In genomic region chr15:77064539-77065308, GRCh38 we compare ENCODE assay signal across 13 cellular contexts. TPM values are rescaled to one million over a fixed set of nuclear protein-coding genes. Genes with fewer than 3 reads are reported as not detected.
DNase-seq lines count a peak whose midpoint lies in the region; ATAC-seq, FAIRE-seq and TF ChIP-seq lines count a peak whose summit lies in the region.
"Had no signal": no experiment of that assay in that cellular context is flagged by ENCODE, and none has a peak within 500 bp of the region (broad histone marks: within the 10 kb centered on the region; RNA-seq: fewer than 3 reads in every experiment).

No MANE protein-coding gene starts in this region.

- CTCF ChIA-PET in activated CD8-positive, alpha-beta T cell treated with anti-CD3 and anti-CD28 coated beads for 36 hours (lab: Charles Lee): interaction anchor here (1.3 kb wide), 1 partner anchor 91 kb away, joined by 5 read pairs; no protein-coding TSS in a partner anchor
- CTCF ChIA-PET in activated CD8-positive, alpha-beta T cell treated with anti-CD3 and anti-CD28 coated beads, Interleukin-2, amount 10 ng/mL, durations not matched to agents 7 days and 5 days (lab: Charles Lee): interaction anchor here (1.0 to 1.6 kb wide), 2 partner anchors 40 to 161 kb away, joined by 3 to 4 read pairs; no protein-coding TSS in a partner anchor
- CTCF ChIA-PET in HepG2 (lab: Yijun Ruan, JAX; ENCODE audit: low intra/inter-chr PET ratio, low total read pairs): no interaction called here
- CTCF ChIA-PET in CD4-positive, alpha-beta T cell (lab: Charles Lee): no interaction called here

- no peaks in the 10 kb centered on the region for H3K9me3 ChIP-seq in HepG2 (ENCODE audit: low read length)
- H3K9me3 ChIP-seq in transverse colon: no peaks in the 10 kb centered on the region
- H3K9me3 ChIP-seq in CD4-positive, alpha-beta T cell (ENCODE audit: control insufficient read depth, low read length): no peaks in the 10 kb centered on the region
- H3K9me3 ChIP-seq: spleen had no signal

- WGBS in HepG2 (ENCODE audit: low lambda C conversion rate): 88% methylated on average over 6 of the region's 6 CpGs
- WGBS in transverse colon (ENCODE audit: low coverage in 1 of 2), 2 donors: 67 to 69% methylated on average over 6 of the region's 6 CpGs

- H3K4me3 Mint-ChIP-seq in activated CD8-positive, alpha-beta T cell treated with anti-CD3 and anti-CD28 coated beads for 36 hours: no peak overlapping the region
- no peak overlapping the region for H3K4me3 Mint-ChIP-seq in activated CD8-positive, alpha-beta T cell treated with anti-CD3 and anti-CD28 coated beads, Interleukin-2, amount 10 ng/mL, durations not matched to agents 7 days and 5 days
- H3K4me3 Mint-ChIP-seq in CD4-positive, alpha-beta T cell: no peak overlapping the region

- FAIRE-seq in HepG2 (lab: Jason Lieb, UNC): no peak

- peaks cover 11% of the 10 kb centered on the region for H4K20me1 ChIP-seq in HepG2 (ENCODE audit: insufficient read depth, low read length)

- POLR2A ChIA-PET in activated CD8-positive, alpha-beta T cell treated with anti-CD3 and anti-CD28 coated beads for 36 hours (lab: Charles Lee): no interaction called here
- POLR2A ChIA-PET in activated CD8-positive, alpha-beta T cell treated with anti-CD3 and anti-CD28 coated beads, Interleukin-2, amount 10 ng/mL, durations not matched to agents 7 days and 5 days (lab: Charles Lee): no interaction called here
- POLR2A ChIA-PET in HepG2 (lab: Yijun Ruan, JAX): no interaction called here
- POLR2A ChIA-PET in CD4-positive, alpha-beta T cell (lab: Charles Lee): no interaction called here

- peak; percentile 53 for ATAC-seq in activated CD8-positive, alpha-beta T cell treated with anti-CD3 and anti-CD28 coated beads for 36 hours
- no peak for ATAC-seq in activated CD8-positive, alpha-beta T cell treated with anti-CD3 and anti-CD28 coated beads, Interleukin-2, amount 10 ng/mL, durations not matched to agents 7 days and 5 days
- no peak; the same call in 2 of the 3 replicates for ATAC-seq in HepG2
- no peak for ATAC-seq in CD4-positive, alpha-beta T cell (ENCODE audit: poor library complexity)

- no peaks in the 10 kb centered on the region for H3K9me3 Mint-ChIP-seq in activated CD8-positive, alpha-beta T cell treated with anti-CD3 and anti-CD28 coated beads for 36 hours
- H3K9me3 Mint-ChIP-seq in activated CD8-positive, alpha-beta T cell treated with anti-CD3 and anti-CD28 coated beads, Interleukin-2, amount 10 ng/mL, durations not matched to agents 7 days and 5 days (ENCODE audit: insufficient read depth): no peaks in the 10 kb centered on the region
- no peaks in the 10 kb centered on the region for H3K9me3 Mint-ChIP-seq in CD4-positive, alpha-beta T cell

- H3K9ac ChIP-seq in HepG2 (ENCODE audit: insufficient read depth, low read depth, low read length): no peak overlapping the region

- H3K27ac ChIP-seq in HepG2 (ENCODE audit: extremely low read length, insufficient read depth, low read length) (no peak overlapping the region), transverse colon (peak overlapping the region; percentile 51 to 99 (median 78))
- no peak overlapping the region for H3K27ac ChIP-seq in CD4-positive, alpha-beta T cell (ENCODE audit: low read depth, low read length)
- H3K27ac ChIP-seq: VCaP had no signal

- DNase-seq in activated CD8-positive, alpha-beta T cell treated with anti-CD3 and anti-CD28 coated beads for 36 hours: no peak
- DNase-seq in activated CD8-positive, alpha-beta T cell treated with anti-CD3 and anti-CD28 coated beads, Interleukin-2, amount 10 ng/mL, durations not matched to agents 7 days and 5 days: no peak
- peak; percentile 51 for DNase-seq in astrocyte of the spinal cord (ENCODE audit: low read depth, low spot score)
- no peak for DNase-seq in HepG2 (ENCODE audit: low spot score)
- DNase-seq in transverse colon: no peak
- DNase-seq in mucosa of gallbladder (ENCODE audit: low spot score): no peak
- no peak for DNase-seq in DMS153 (lab: John Stamatoyannopoulos, UW)
- no peak for DNase-seq in CD4-positive, alpha-beta T cell
- DNase-seq: anterior cingulate cortex, NCI-H524 treated with DMSO at 0.1 percent for 48 hours, spleen, substantia nigra had no signal

- H3K79me2 ChIP-seq in HepG2 (ENCODE audit: insufficient read depth, low read length): peaks cover 47% of the 10 kb centered on the region

- TF ChIP-seq POLR2A in HepG2 (IDR thresholded peaks at IDR 0.05; ENCODE audit: insufficient read depth in 1 of 2, low read depth in 2 of 2, low read length in 2 of 2) (no peak), transverse colon (IDR thresholded peaks at IDR 0.05) (no peak)

- no peak overlapping the region for H3K4me2 ChIP-seq in HepG2 (ENCODE audit: low read depth, low read length)

- no peak overlapping the region for H2AFZ ChIP-seq in HepG2 (ENCODE audit: low read length)

- H3K27me3 ChIP-seq in HepG2 (ENCODE audit: control insufficient read depth in 1 of 2, insufficient read depth in 2 of 2, low read length in 2 of 2) (no peaks in the 10 kb centered on the region), transverse colon (no peaks in the 10 kb centered on the region)
- no peaks in the 10 kb centered on the region for H3K27me3 ChIP-seq in CD4-positive, alpha-beta T cell (ENCODE audit: control insufficient read depth, insufficient read depth, low read length)
- H3K27me3 ChIP-seq: spleen had no signal

- H3K36me3 ChIP-seq in HepG2 (replicated peaks in 1 of 2; ENCODE audit: control insufficient read depth in 1 of 2, insufficient read depth in 2 of 2, low read length in 2 of 2) (no peaks in the 10 kb centered on the region; a peak in 1 of 5 replicates), transverse colon (no peaks in the 10 kb centered on the region)
- H3K36me3 ChIP-seq: spleen had no signal

- no peaks in the 10 kb centered on the region for H3K27me3 Mint-ChIP-seq in activated CD8-positive, alpha-beta T cell treated with anti-CD3 and anti-CD28 coated beads for 36 hours
- H3K27me3 Mint-ChIP-seq in activated CD8-positive, alpha-beta T cell treated with anti-CD3 and anti-CD28 coated beads, Interleukin-2, amount 10 ng/mL, durations not matched to agents 7 days and 5 days (ENCODE audit: low read depth): peaks cover 3% of the 10 kb centered on the region
- H3K27me3 Mint-ChIP-seq in CD4-positive, alpha-beta T cell: no peaks in the 10 kb centered on the region

- no peak overlapping the region for H3K4me3 ChIP-seq in astrocyte of the spinal cord (ENCODE audit: low read depth, low read length)
- no peak overlapping the region for H3K4me3 ChIP-seq in HepG2 (replicated peaks in 1 of 3; ENCODE audit: insufficient read depth in 1 of 3, low read depth in 2 of 3, low read length in 3 of 3)
- H3K4me3 ChIP-seq in transverse colon: no peak overlapping the region
- H3K4me3 ChIP-seq: spleen had no signal

- peaks cover 53% of the 10 kb centered on the region for H3K4me1 Mint-ChIP-seq in activated CD8-positive, alpha-beta T cell treated with anti-CD3 and anti-CD28 coated beads for 36 hours (ENCODE audit: low read depth)
- H3K4me1 Mint-ChIP-seq in activated CD8-positive, alpha-beta T cell treated with anti-CD3 and anti-CD28 coated beads, Interleukin-2, amount 10 ng/mL, durations not matched to agents 7 days and 5 days (ENCODE audit: low read depth): peaks cover 14% of the 10 kb centered on the region
- peaks cover 30% of the 10 kb centered on the region for H3K4me1 Mint-ChIP-seq in CD4-positive, alpha-beta T cell (ENCODE audit: low read depth)

- TF ChIP-seq RAD21 in HepG2 (CRISPR knock-in tag; IDR thresholded peaks at IDR 0.05): no peak

- in situ Hi-C loops in astrocyte of the spinal cord (cut with HindIII; ENCODE audit: low sequenced_read_pairs): no loop called here
- in situ Hi-C loops in HepG2 (cut with HindIII; ENCODE audit: extremely low pct_ligation_motif_present, low pct_unique_long_range_greater_than_20kb): no loop called here
- in situ Hi-C loops in transverse colon (cut with MboI; ENCODE audit: low pct_ligation_motif_present in 1 of 4, low pct_unique_long_range_greater_than_20kb in 1 of 4, low sequenced_read_pairs in 3 of 4): no loop called here

- TF ChIP-seq CTCF in activated CD8-positive, alpha-beta T cell treated with anti-CD3 and anti-CD28 coated beads for 36 hours (IDR thresholded peaks at IDR 0.05): no peak
- TF ChIP-seq CTCF in astrocyte of the spinal cord (IDR thresholded peaks at IDR 0.05; ENCODE audit: low read depth, low read length) (no peak), HepG2 (CRISPR knock-in tag; IDR thresholded peaks at IDR 0.05) (no peak), transverse colon (IDR thresholded peaks at IDR 0.05) (no peak)
- no peak for TF ChIP-seq CTCF in CD4-positive, alpha-beta T cell (IDR thresholded peaks at IDR 0.05)

- peak overlapping the region; percentile 43 for H3K27ac Mint-ChIP-seq in activated CD8-positive, alpha-beta T cell treated with anti-CD3 and anti-CD28 coated beads for 36 hours
- H3K27ac Mint-ChIP-seq in activated CD8-positive, alpha-beta T cell treated with anti-CD3 and anti-CD28 coated beads, Interleukin-2, amount 10 ng/mL, durations not matched to agents 7 days and 5 days: no peak overlapping the region
- H3K27ac Mint-ChIP-seq in CD4-positive, alpha-beta T cell: no peak overlapping the region

- TF ChIP-seq EP300 in HepG2 (IDR thresholded peaks at IDR 0.05; ENCODE audit: low read depth in 2 of 2, low read length in 2 of 2) (no peak), HepG2 (CRISPR knock-in tag; IDR thresholded peaks at IDR 0.05; ENCODE audit: borderline replicate concordance) (no peak), transverse colon (IDR thresholded peaks at IDR 0.05; ENCODE audit: low read depth) (no peak)

- intact Hi-C loops in activated CD8-positive, alpha-beta T cell treated with anti-CD3 and anti-CD28 coated beads for 36 hours (cut with micrococcal nuclease): no loop called here
- intact Hi-C loops in HepG2 (cut with micrococcal nuclease; ENCODE audit: unreplicated experiment): no loop called here
- intact Hi-C loops in transverse colon (cut with DNase I; ENCODE audit: low total_unique reads): no loop called here
- intact Hi-C loops in CD4-positive, alpha-beta T cell (cut with DNase I, micrococcal nuclease): no loop called here

- H3K4me1 ChIP-seq in HepG2 (ENCODE audit: insufficient read depth, low read length) (peaks cover 53% of the 10 kb centered on the region), transverse colon (peaks cover 30 to 97% (median 77%) of the 10 kb centered on the region in 4 donors)

- H3K36me3 Mint-ChIP-seq in activated CD8-positive, alpha-beta T cell treated with anti-CD3 and anti-CD28 coated beads for 36 hours (ENCODE audit: low read depth): peaks cover 6% of the 10 kb centered on the region
- H3K36me3 Mint-ChIP-seq in activated CD8-positive, alpha-beta T cell treated with anti-CD3 and anti-CD28 coated beads, Interleukin-2, amount 10 ng/mL, durations not matched to agents 7 days and 5 days (ENCODE audit: low read depth): peaks cover 6% of the 10 kb centered on the region
- H3K36me3 Mint-ChIP-seq in CD4-positive, alpha-beta T cell (ENCODE audit: low read depth): peaks cover 1% of the 10 kb centered on the region

- BruUV-seq in HepG2 (replicated peaks; lab: Mats Ljungman, UMichigan): no TSS peak

RNA-seq across cellular contexts. Expression of gene TSPAN3, which starts 6.2 kb away (rescaled TPM):
- total RNA-seq in activated CD8-positive, alpha-beta T cell treated with anti-CD3 and anti-CD28 coated beads for 36 hours: 10 to 100 TPM; 25.6 to 27.0 TPM
- 10 to 100 TPM; 17.4 to 18.4 TPM for total RNA-seq in activated CD8-positive, alpha-beta T cell treated with anti-CD3 and anti-CD28 coated beads, Interleukin-2, amount 10 ng/mL, durations not matched to agents 7 days and 5 days
- 102 and 170 TPM in 2 replicates for total RNA-seq in HepG2 (2016; rRNA removed; fragmentation: Illumina TruSeq; extraction: Trizol)
- 51.2 and 62.4 TPM in 2 replicates for total RNA-seq in HepG2 (2016; cell fraction: cytosol; rRNA removed; fragmentation: Illumina TruSeq; extraction: Trizol; ENCODE audit: low read depth)
- total RNA-seq in HepG2 (2016; cell fraction: insoluble cytoplasmic fraction; rRNA removed; fragmentation: Illumina TruSeq; extraction: Trizol): 108 and 171 TPM in 2 replicates
- 109 and 138 TPM in 2 replicates for total RNA-seq in HepG2 (2016; cell fraction: membrane; rRNA removed; fragmentation: Illumina TruSeq; extraction: Trizol)
- 128 and 152 TPM in 2 replicates for total RNA-seq in HepG2 (2016; cell fraction: nucleus; rRNA removed; fragmentation: Illumina TruSeq; extraction: Trizol)
- polyA plus RNA-seq in HepG2 (2011; rRNA removed): 155 and 167 TPM in 2 replicates
- polyA plus RNA-seq in HepG2 (2011; cell fraction: cytosol; rRNA removed): 231 and 297 TPM in 2 replicates
- polyA plus RNA-seq in HepG2 (2011; cell fraction: nucleus; rRNA removed): 56.3 and 77.8 TPM in 2 replicates
- 134 and 159 TPM in 2 replicates for polyA plus RNA-seq in HepG2 (2012)
- polyA plus RNA-seq in HepG2 (2016; cell fraction: cytosol; fragmentation: Illumina TruSeq; extraction: Trizol; ENCODE audit: low read depth): 52.0 and 77.5 TPM in 2 replicates
- 105 and 130 TPM in 2 replicates for polyA plus RNA-seq in HepG2 (2016; cell fraction: insoluble cytoplasmic fraction; fragmentation: Illumina TruSeq; extraction: Trizol; ENCODE audit: low read depth)
- polyA plus RNA-seq in HepG2 (2016; cell fraction: membrane; fragmentation: Illumina TruSeq; extraction: Trizol; ENCODE audit: low read depth): 93.2 and 115 TPM in 2 replicates
- polyA plus RNA-seq in HepG2 (2016; cell fraction: nucleus; fragmentation: Illumina TruSeq; extraction: Trizol; ENCODE audit: insufficient read depth, low read depth): 217 and 229 TPM in 2 replicates
- 238 and 277 TPM in 2 replicates for polyA minus RNA-seq in HepG2 (2011; rRNA and poly(A)+ RNA removed; ENCODE audit: low replicate concordance)
- 83.9 and 119 TPM in 2 replicates for polyA minus RNA-seq in HepG2 (2011; cell fraction: cytosol; rRNA and poly(A)+ RNA removed)
- polyA minus RNA-seq in HepG2 (2011; cell fraction: nucleus; rRNA and poly(A)+ RNA removed): 38.1 and 56.6 TPM in 2 replicates
- total RNA-seq in transverse colon: 1,000 to 10,000 TPM in 1 of 4 donors, 100 to 1,000 TPM in 3; 365 to 1,069 (median 676) TPM
- total RNA-seq in mucosa of gallbladder: 430 TPM
- total RNA-seq in CD4-positive, alpha-beta T cell: 10 to 100 TPM; 14.7 to 15.5 TPM

Comparison
In these comparisons a context has a peak if more than half of its experiments do, and no peak if none do; other contexts are left out.
1. H3K27ac ChIP-seq: peak in transverse colon (4 of 4); none in HepG2 (single experiment) and CD4-positive, alpha-beta T cell (single experiment).
2. CTCF ChIA-PET loops: an anchor here in activated CD8-positive, alpha-beta T cell treated with anti-CD3 and anti-CD28 coated beads for 36 hours (1.3 kb wide) and activated CD8-positive, alpha-beta T cell treated with anti-CD3 and anti-CD28 coated beads, Interleukin-2, amount 10 ng/mL, durations not matched to agents 7 days and 5 days (1.0 to 1.6 kb wide); none called in HepG2 and CD4-positive, alpha-beta T cell.